1 cellular context compared by ENCODE assay signal in genomic region chr19:55114566-55115145, GRCh38.
TF ChIP-seq lines count a peak whose summit lies in the region.

No MANE protein-coding gene starts in this region.

TF ChIP-seq in endothelial cell of umbilical vein, 7 proteins besides CTCF, POLR2A, EP300 and RAD21:
- TF ChIP-seq EZH2 (IDR thresholded peaks at IDR 0.05; ENCODE audit: borderline replicate concordance, low read depth, low read length, severe bottlenecking) = no peak
- TF ChIP-seq JUN (IDR thresholded peaks at IDR 0.05; ENCODE audit: borderline replicate concordance, insufficient read depth, insufficient read length, low read depth) = no peak
- no peak for TF ChIP-seq FOS (IDR thresholded peaks at IDR 0.05; ENCODE audit: borderline replicate concordance, insufficient read depth, low read length)
- TF ChIP-seq GATA2 (IDR thresholded peaks at IDR 0.05; ENCODE audit: insufficient read depth, insufficient read length, low read depth, low read length) = no peak
- no peak for TF ChIP-seq MAX (IDR thresholded peaks at IDR 0.05; ENCODE audit: insufficient read depth, insufficient read length)
